29 cellular contexts compared by ENCODE assay signal in the genomic region with DNA sequence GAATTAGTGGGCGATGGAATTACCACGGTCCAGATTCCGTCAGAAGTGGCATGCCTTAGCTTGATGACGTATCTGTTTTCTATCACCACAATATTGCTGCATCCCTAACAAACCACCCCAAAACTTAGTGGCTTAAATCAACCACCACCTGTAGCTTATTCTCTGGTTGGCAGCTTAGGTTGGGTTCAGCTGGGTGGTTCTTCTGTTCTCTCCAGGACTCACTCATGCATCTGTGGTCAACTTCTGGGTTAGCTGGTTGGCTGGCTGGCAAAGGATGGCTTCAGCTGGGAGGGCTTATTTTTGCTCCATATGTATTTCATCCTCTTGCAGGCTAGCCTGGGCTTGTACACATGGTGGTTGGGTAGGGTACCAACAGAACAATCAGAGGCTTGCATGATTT.
"Had no signal": no experiment of that assay in that cellular context is flagged by ENCODE, and none has a peak within 500 bp of the region (broad histone marks: within the 10 kb centered on the region; RNA-seq: fewer than 3 reads in every experiment).

No MANE protein-coding gene starts in this region.

- H3K27ac Mint-ChIP-seq: stimulated activated effector memory CD8-positive, alpha-beta T cell treated with anti-CD3 and anti-CD28 coated beads, Interleukin-12 subunit alpha, Interleukin-12 subunit beta, amount 100 ng/mL, for 72 hours; stimulated activated memory B cell treated with anti-CD40 and anti-IgM and Interleukin-4, amounts not matched to agents 10 μg/mL and 1 μg/mL and 100 μg/mL, for 72 hours; stimulated activated naive B cell treated with anti-CD40 and anti-IgM and Interleukin-4, amounts not matched to agents 10 μg/mL and 1 μg/mL and 100 μg/mL, for 72 hours; stimulated activated naive CD8-positive, alpha-beta T cell treated with anti-CD3 and anti-CD28 coated beads, Interleukin-15, amount 100 ng/mL, for 72 hours; stimulated activated naive CD8-positive, alpha-beta T cell treated with anti-CD3 and anti-CD28 coated beads, Interleukin-15, Interleukin-2, amounts not matched to agents 100 ng/mL and 50 ng/mL, for 24 hours; type B pancreatic cell had no signal

- H3K27ac ChIP-seq: stomach, suprapubic skin, testis, thoracic aorta, thyroid gland, tibial artery, tibial nerve, transverse colon, upper lobe of left lung, upper lobe of right lung, uterus, vagina had no signal

- H3K4me1 ChIP-seq: uterus had no signal

- H3K4me3 Mint-ChIP-seq: stimulated activated effector memory CD8-positive, alpha-beta T cell treated with anti-CD3 and anti-CD28 coated beads, Interleukin-12 subunit alpha, Interleukin-12 subunit beta, amount 100 ng/mL, for 72 hours; stimulated activated memory B cell treated with anti-CD40 and anti-IgM and Interleukin-4, amounts not matched to agents 10 μg/mL and 1 μg/mL and 100 μg/mL, for 72 hours; stimulated activated naive B cell treated with anti-CD40 and anti-IgM and Interleukin-4, amounts not matched to agents 10 μg/mL and 1 μg/mL and 100 μg/mL, for 72 hours; stimulated activated naive CD8-positive, alpha-beta T cell treated with anti-CD3 and anti-CD28 coated beads, Interleukin-15, amount 100 ng/mL, for 72 hours; stimulated activated naive CD8-positive, alpha-beta T cell treated with anti-CD3 and anti-CD28 coated beads, Interleukin-15, Interleukin-2, amounts not matched to agents 100 ng/mL and 50 ng/mL, for 24 hours; type B pancreatic cell had no signal

- H3K9me3 Mint-ChIP-seq: stimulated activated effector memory CD8-positive, alpha-beta T cell treated with anti-CD3 and anti-CD28 coated beads, Interleukin-12 subunit alpha, Interleukin-12 subunit beta, amount 100 ng/mL, for 72 hours; stimulated activated naive CD8-positive, alpha-beta T cell treated with anti-CD3 and anti-CD28 coated beads, Interleukin-15, Interleukin-2, amounts not matched to agents 100 ng/mL and 50 ng/mL, for 24 hours had no signal

- H3K4me3 ChIP-seq: stomach, suprapubic skin, testis, thoracic aorta, thyroid gland, tibial artery, tibial nerve, transverse colon, upper lobe of left lung, upper lobe of right lung, uterus, vagina had no signal

- H3K36me3 Mint-ChIP-seq: stimulated activated effector memory CD8-positive, alpha-beta T cell treated with anti-CD3 and anti-CD28 coated beads, Interleukin-12 subunit alpha, Interleukin-12 subunit beta, amount 100 ng/mL, for 72 hours; stimulated activated memory B cell treated with anti-CD40 and anti-IgM and Interleukin-4, amounts not matched to agents 10 μg/mL and 1 μg/mL and 100 μg/mL, for 72 hours; stimulated activated naive B cell treated with anti-CD40 and anti-IgM and Interleukin-4, amounts not matched to agents 10 μg/mL and 1 μg/mL and 100 μg/mL, for 72 hours had no signal

- FAIRE-seq: urothelium cell line had no signal

- ATAC-seq: stimulated activated effector memory CD8-positive, alpha-beta T cell treated with anti-CD3 and anti-CD28 coated beads, Interleukin-12 subunit alpha, Interleukin-12 subunit beta, amount 100 ng/mL, for 72 hours; stimulated activated memory B cell treated with anti-CD40 and anti-IgM and Interleukin-4, amounts not matched to agents 10 μg/mL and 1 μg/mL and 100 μg/mL, for 72 hours; stimulated activated naive B cell treated with anti-CD40 and anti-IgM and Interleukin-4, amounts not matched to agents 10 μg/mL and 1 μg/mL and 100 μg/mL, for 72 hours; stimulated activated naive CD8-positive, alpha-beta T cell treated with anti-CD3 and anti-CD28 coated beads, Interleukin-15, amount 100 ng/mL, for 72 hours; stimulated activated naive CD8-positive, alpha-beta T cell treated with anti-CD3 and anti-CD28 coated beads, Interleukin-15, Interleukin-2, amounts not matched to agents 100 U/mL and 50 U/mL, for 24 hours; upper lobe of right lung had no signal

- H3K36me3 ChIP-seq: stomach, suprapubic skin, thoracic aorta, thyroid gland, tibial artery, tibial nerve, transverse colon, upper lobe of left lung, upper lobe of right lung, uterus, vagina had no signal

- H3K9me3 ChIP-seq: suprapubic skin, testis, thyroid gland, transverse colon, uterus, vagina had no signal

- DNase-seq: stimulated activated CD4-positive, alpha-beta T cell treated with anti-CD3 and anti-CD28 coated beads, Interleukin-2, amount 100 ng/mL, for 48 hours; stimulated activated CD4-positive, alpha-beta T cell treated with anti-CD3 and anti-CD28 coated beads, Interleukin-4, amount 100 ng/mL, for 1 hour; stimulated activated CD4-positive, alpha-beta T cell treated with anti-CD3 and anti-CD28 coated beads, Interleukin-4, amount 100 ng/mL, for 24 hours; stimulated activated CD4-positive, alpha-beta T cell treated with anti-CD3 and anti-CD28 coated beads, Interleukin-4, amount 100 ng/mL, for 4 hours; stimulated activated CD8-positive, alpha-beta memory T cell treated with anti-CD3 and anti-CD28 coated beads, Interleukin-4, amount 100 ng/mL, for 48 hours; stimulated activated naive B cell treated with anti-CD40 and anti-IgM and Interleukin-4, amounts not matched to agents 10 μg/mL and 1 μg/mL and 100 μg/mL, for 72 hours; stimulated activated naive CD4-positive, alpha-beta T cell; stimulated activated naive CD4-positive, alpha-beta T cell treated with Interleukin-2 at 50 U/mL for 16 hours; stimulated activated naive CD8-positive, alpha-beta T cell treated with anti-CD3 and anti-CD28 coated beads, Interleukin-15, amount 100 ng/mL, for 72 hours; stimulated activated naive CD8-positive, alpha-beta T cell treated with anti-CD3 and anti-CD28 coated beads, Interleukin-15, Interleukin-2, amounts not matched to agents 100 U/mL and 50 U/mL, for 24 hours; stomach; substantia nigra; testis; thyroid gland; tibial artery; transverse colon; trophoblast cell; upper lobe of left lung; upper lobe of right lung; uterus had no signal

- H3K27me3 ChIP-seq: stomach, suprapubic skin, testis, thyroid gland, tibial artery, tibial nerve, transverse colon, upper lobe of left lung, upper lobe of right lung, uterus, vagina had no signal

- H3K27me3 Mint-ChIP-seq: type B pancreatic cell had no signal

- H3K4me1 Mint-ChIP-seq: stimulated activated effector memory CD8-positive, alpha-beta T cell treated with anti-CD3 and anti-CD28 coated beads, Interleukin-12 subunit alpha, Interleukin-12 subunit beta, amount 100 ng/mL, for 72 hours; stimulated activated memory B cell treated with anti-CD40 and anti-IgM and Interleukin-4, amounts not matched to agents 10 μg/mL and 1 μg/mL and 100 μg/mL, for 72 hours had no signal
